10 cellular contexts compared by ENCODE assay signal in genomic region chr1:93042822-93043557, GRCh38. TPM values are rescaled to one million over a fixed set of nuclear protein-coding genes. Genes with fewer than 3 reads are reported as not detected.
A peak's percentile ranks its signal among the peaks of the same experiment; 100 is the strongest.
DNase-seq lines count a peak whose midpoint lies in the region; ATAC-seq and TF ChIP-seq lines count a peak whose summit lies in the region.
"Had no signal": no experiment of that assay in that cellular context is flagged by ENCODE, and none has a peak within 500 bp of the region (broad histone marks: within the 10 kb centered on the region; RNA-seq: fewer than 3 reads in every experiment).

No MANE protein-coding gene starts in this region.

- H2AFZ ChIP-seq in Karpas-422 (ENCODE audit: low read length), result peak overlapping the region; percentile 28; the same call in 1 of the 2 replicates

- peaks cover 18% of the 10 kb centered on the region for H3K4me1 Mint-ChIP-seq in activated T-cell treated with anti-CD3 and anti-CD28 coated beads, Interleukin-2, amount 50 U/mL, for 4 hours (ENCODE audit: low read depth)
- peaks cover 2 to 13% of the 10 kb centered on the region in 2 donors for H3K4me1 Mint-ChIP-seq in effector memory CD8-positive, alpha-beta T cell (ENCODE audit: low read depth in 2 of 2)

- H3K4me3 ChIP-seq in Karpas-422 (ENCODE audit: low read length) (peak overlapping the region; percentile 61), testis (no peak overlapping the region), H7 (ENCODE audit: insufficient read depth, low read depth, low read length) (no peak overlapping the region)

- ATAC-seq in activated T-cell treated with anti-CD3 and anti-CD28 coated beads, Interleukin-2, amount 50 U/mL, for 4 hours, result peak in 1 of 2 donors; percentile 9
- peak; percentile 5 for ATAC-seq in effector memory CD8-positive, alpha-beta T cell (replicated peaks)

- no peak for DNase-seq in activated T-cell treated with anti-CD3 and anti-CD28 coated beads, Interleukin-2, amount 50 U/mL, for 4 hours
- no peak for DNase-seq in activated T-cell treated with anti-CD3 and anti-CD28 coated beads, Interleukin-2, amount 50 U/mL, for 48 hours
- DNase-seq in Karpas-422, result no peak
- no peak for DNase-seq in effector memory CD8-positive, alpha-beta T cell
- DNase-seq in testis, result no peak
- DNase-seq in NCI-H2029 treated with DMSO at 0.1 percent for 48 hours (lab: John Stamatoyannopoulos, UW), result no peak
- no peak for DNase-seq in NCI-H2171 (lab: John Stamatoyannopoulos, UW)
- DNase-seq in H7, result no peak
- DNase-seq: NCI-H2171 treated with DMSO at 0.1 percent for 48 hours, SHP77 treated with DMSO at 0.1 percent for 48 hours had no signal

- H4K20me1 ChIP-seq in Karpas-422 (ENCODE audit: insufficient read depth, low read depth, low read length), result no peaks in the 10 kb centered on the region

- no peaks in the 10 kb centered on the region for H3K9me2 ChIP-seq in Karpas-422 (replicated peaks; ENCODE audit: insufficient read depth, low read length)

- no peaks in the 10 kb centered on the region for H3K27me3 Mint-ChIP-seq in activated T-cell treated with anti-CD3 and anti-CD28 coated beads, Interleukin-2, amount 50 U/mL, for 4 hours (ENCODE audit: low read depth)
- H3K27me3 Mint-ChIP-seq in effector memory CD8-positive, alpha-beta T cell, result no peaks in the 10 kb centered on the region

- no peaks in the 10 kb centered on the region for H3K36me3 Mint-ChIP-seq in activated T-cell treated with anti-CD3 and anti-CD28 coated beads, Interleukin-2, amount 50 U/mL, for 4 hours (ENCODE audit: insufficient read depth)
- peaks cover 3% of the 10 kb centered on the region for H3K36me3 Mint-ChIP-seq in effector memory CD8-positive, alpha-beta T cell (ENCODE audit: insufficient read depth)

- peak overlapping the region; percentile 61 for H3K9ac ChIP-seq in Karpas-422 (ENCODE audit: low read length)

- H3K36me3 ChIP-seq in Karpas-422 (ENCODE audit: insufficient read depth, low read length), result no peaks in the 10 kb centered on the region
- H3K36me3 ChIP-seq in testis (ENCODE audit: low read depth, missing control alignments), result no peaks in the 10 kb centered on the region
- no peaks in the 10 kb centered on the region for H3K36me3 ChIP-seq in H7 (replicated peaks; ENCODE audit: control insufficient read depth, insufficient read depth, low read length)

- no peaks in the 10 kb centered on the region for H3K27me3 ChIP-seq in Karpas-422 (ENCODE audit: low read length)
- H3K27me3 ChIP-seq in testis, result no peaks in the 10 kb centered on the region
- H3K27me3 ChIP-seq in H7 (ENCODE audit: control insufficient read depth, insufficient read depth, low read length), result no peaks in the 10 kb centered on the region

- H3K4me3 Mint-ChIP-seq in activated T-cell treated with anti-CD3 and anti-CD28 coated beads, Interleukin-2, amount 50 U/mL, for 4 hours, result peak overlapping the region; percentile 65
- peak overlapping the region; percentile 61 to 72 for H3K4me3 Mint-ChIP-seq in effector memory CD8-positive, alpha-beta T cell

- H3K4me1 ChIP-seq in Karpas-422 (ENCODE audit: low read length) (peaks cover 36% of the 10 kb centered on the region), testis (peaks cover 10% of the 10 kb centered on the region)

- H3K9me3 ChIP-seq in Karpas-422 (ENCODE audit: low read length), result no peaks in the 10 kb centered on the region
- H3K9me3 ChIP-seq in testis, result no peaks in the 10 kb centered on the region

- 77 to 85% methylated on average over 6 of the region's 6 CpGs for whole genome bisulfite sequencing in testis, 2 donors

- intact Hi-C loops in testis (cut with DNase I; ENCODE audit: low total_unique reads), result no loop called here

- H3K27ac ChIP-seq in Karpas-422 (ENCODE audit: low read length) (peak overlapping the region; percentile 87), testis (peak overlapping the region; percentile 54 to 69)

- TF ChIP-seq CTCF in testis (IDR thresholded peaks at IDR 0.05), result no peak

- no peak for TF ChIP-seq POLR2A in testis (IDR thresholded peaks at IDR 0.05)

- peak overlapping the region; percentile 77 for H3K4me2 ChIP-seq in Karpas-422 (ENCODE audit: low read depth, low read length, poor library complexity, severe bottlenecking)

- H3K9me3 Mint-ChIP-seq in activated T-cell treated with anti-CD3 and anti-CD28 coated beads, Interleukin-2, amount 50 U/mL, for 4 hours, result no peaks in the 10 kb centered on the region
- peaks cover 0 to 1% of the 10 kb centered on the region in 2 donors for H3K9me3 Mint-ChIP-seq in effector memory CD8-positive, alpha-beta T cell

- peak overlapping the region; percentile 94 to 96 for H3K27ac Mint-ChIP-seq in effector memory CD8-positive, alpha-beta T cell

- no peaks in the 10 kb centered on the region for H3K79me2 ChIP-seq in Karpas-422 (ENCODE audit: low read length)

RNA-seq across cellular contexts. Expression of gene MTF2, which starts 36.1 kb away (rescaled TPM):
- 10 to 100 TPM; 37.4 to 42.7 (median 42.3) TPM for total RNA-seq in activated T-cell treated with anti-CD3 and anti-CD28 coated beads, Interleukin-2, amount 50 U/mL, for 4 hours
- 34.6 and 36.3 TPM in 2 replicates for total RNA-seq in Karpas-422 (2014; rRNA removed; shearing (Covaris generic); ENCODE audit: low replicate concordance)
- total RNA-seq in testis, result 10 to 100 TPM; 57.4 to 68.3 TPM
- 32.2 TPM for polyA plus RNA-seq in testis (ENCODE audit: insufficient read depth, low read depth, low replicate concordance)
- 106 and 117 TPM in 2 replicates for total RNA-seq in H7 (2014; rRNA removed; shearing (Covaris generic))
